Comparison of ENCODE assay signal across 9 cellular contexts in genomic region chr13:77026783-77027621, GRCh38. TPM values are rescaled to one million over a fixed set of nuclear protein-coding genes. Genes with fewer than 3 reads are reported as not detected.
DNase-seq lines count a peak whose midpoint lies in the region; ATAC-seq, FAIRE-seq and TF ChIP-seq lines count a peak whose summit lies in the region.
"Had no signal": no experiment of that assay in that cellular context is flagged by ENCODE, and none has a peak within 500 bp of the region (broad histone marks: within the 10 kb centered on the region; RNA-seq: fewer than 3 reads in every experiment).

Gene FBXL3 (minus strand): TSS chr13:77027159. CDS start chr13:77021860, 5,299 bp downstream.

- no peaks in the 10 kb centered on the region for H3K27me3 ChIP-seq in BJ (ENCODE audit: control insufficient read depth, insufficient read depth, low read length)

- DNase-seq in BJ (ENCODE audit: low read depth) (peak; percentile 58), GM19239 (ENCODE audit: insufficient read length, low spot score) (peak; percentile 77), NCI-H526 (lab: John Stamatoyannopoulos, UW) (peak; percentile 79 to 97), coronary artery (ENCODE audit: low spot score) (peak; percentile 93), left kidney (ENCODE audit: low read depth, low spot score) (peak; percentile 95)
- DNase-seq in activated CD4-positive, alpha-beta T cell treated with anti-CD3 and anti-CD28 coated beads, Interleukin-2, amount 10 ng/mL, durations not matched to agents 7 days and 5 days, result peak; percentile 85
- DNase-seq in stimulated activated CD4-positive, alpha-beta T cell treated with anti-CD3 and anti-CD28 coated beads, Interleukin-1b, Interleukin-23, amount 100 ng/mL, for 48 hours, result peak; percentile 82

- H3K4me1 Mint-ChIP-seq in activated CD4-positive, alpha-beta T cell treated with anti-CD3 and anti-CD28 coated beads, Interleukin-2, amount 10 ng/mL, durations not matched to agents 7 days and 5 days, result peaks cover 44% of the 10 kb centered on the region

- H3K36me3 Mint-ChIP-seq in activated CD4-positive, alpha-beta T cell treated with anti-CD3 and anti-CD28 coated beads, Interleukin-2, amount 10 ng/mL, durations not matched to agents 7 days and 5 days (ENCODE audit: low read depth), result peaks cover 22% of the 10 kb centered on the region

- CTCF ChIA-PET in BJ (lab: Yijun Ruan, JAX), result interaction anchor here (0.9 to 1.2 kb wide), 2 partner anchors 47 kb away, joined by 3 to 4 read pairs; no protein-coding TSS in a partner anchor
- CTCF ChIA-PET in activated CD4-positive, alpha-beta T cell treated with anti-CD3 and anti-CD28 coated beads, Interleukin-2, amount 10 ng/mL, durations not matched to agents 7 days and 5 days (lab: Charles Lee), result interaction anchor here (0.6 to 2.2 kb wide), 5 partner anchors 8 to 47 kb away, joined by 3 to 5 read pairs (median 5); no protein-coding TSS in a partner anchor

- TF ChIP-seq CTCF in BJ (IDR thresholded peaks at IDR 0.05; ENCODE audit: insufficient read depth, low read depth, low read length) (no peak), coronary artery (IDR thresholded peaks at IDR 0.05) (no peak)

- peak; percentile 44 for ATAC-seq in HG03442 (IDR thresholded peaks at IDR 0.05; ENCODE audit: unreplicated experiment)

- peak within 1 kb of the TSS; percentile 96 for H3K27ac Mint-ChIP-seq in activated CD4-positive, alpha-beta T cell treated with anti-CD3 and anti-CD28 coated beads, Interleukin-2, amount 10 ng/mL, durations not matched to agents 7 days and 5 days

- no peaks in the 10 kb centered on the region for H3K36me3 ChIP-seq in BJ (ENCODE audit: control insufficient read depth, insufficient read depth, low read length)

- H3K9me3 Mint-ChIP-seq in activated CD4-positive, alpha-beta T cell treated with anti-CD3 and anti-CD28 coated beads, Interleukin-2, amount 10 ng/mL, durations not matched to agents 7 days and 5 days, result peaks cover 3% of the 10 kb centered on the region

- H3K27ac ChIP-seq in coronary artery, result peak within 1 kb of the TSS; percentile 99 to 100

- H3K4me3 Mint-ChIP-seq in activated CD4-positive, alpha-beta T cell treated with anti-CD3 and anti-CD28 coated beads, Interleukin-2, amount 10 ng/mL, durations not matched to agents 7 days and 5 days, result peak within 1 kb of the TSS; percentile 94

- H3K27me3 Mint-ChIP-seq in activated CD4-positive, alpha-beta T cell treated with anti-CD3 and anti-CD28 coated beads, Interleukin-2, amount 10 ng/mL, durations not matched to agents 7 days and 5 days, result no peaks in the 10 kb centered on the region

- H3K4me3 ChIP-seq in BJ (ENCODE audit: low read depth, low read length) (peak within 1 kb of the TSS; percentile 89), coronary artery (peak within 1 kb of the TSS; percentile 95)

- POLR2A ChIA-PET in BJ (lab: Charles Lee), result interaction anchor here (0.6 to 0.7 kb wide), 4 partner anchors 35 to 1235 kb away, joined by 3 to 12 read pairs (median 6); partner anchors contain the start of genes CLN5 and MYCBP2
- POLR2A ChIA-PET in activated CD4-positive, alpha-beta T cell treated with anti-CD3 and anti-CD28 coated beads, Interleukin-2, amount 10 ng/mL, durations not matched to agents 7 days and 5 days (lab: Charles Lee), result interaction anchor here (1.1 kb wide), 1 partner anchor 13 kb away, joined by 3 read pairs; no protein-coding TSS in a partner anchor

- FAIRE-seq in GM19239 (lab: Jason Lieb, UNC), result peak; percentile 82
- FAIRE-seq: islet of Langerhans had no signal

RNA-seq across cellular contexts. Expression of gene FBXL3, which starts in this region (rescaled TPM):
- polyA plus RNA-seq in BJ (2011; rRNA removed), result 22.0 and 35.9 TPM in 2 replicates
- polyA minus RNA-seq in BJ (2011; rRNA and poly(A)+ RNA removed), result 19.2 and 22.0 TPM in 2 replicates
- 10 to 100 TPM; 41.3 to 43.2 TPM for total RNA-seq in activated CD4-positive, alpha-beta T cell treated with anti-CD3 and anti-CD28 coated beads, Interleukin-2, amount 10 ng/mL, durations not matched to agents 7 days and 5 days

Comparison
In these comparisons a context has a peak if more than half of its experiments do, and no peak if none do; other contexts are left out.
1. Peak in every context shown above with its lines: DNase-seq, ATAC-seq, H3K4me3 ChIP-seq and H3K27ac ChIP-seq.